In genomic region chr3:42839616-42840015, GRCh38 we compare ENCODE assay signal across 8 cellular contexts. TPM values are rescaled to one million over a fixed set of nuclear protein-coding genes. Genes with fewer than 3 reads are reported as not detected.
DNase-seq lines count a peak whose midpoint lies in the region; ATAC-seq lines count a peak whose summit lies in the region.

No MANE protein-coding gene starts in this region.

- intact Hi-C loops in posterior cingulate gyrus (cut with DNase I): loop anchor here (1.0 kb wide), 1 partner anchor 59 kb away; no protein-coding TSS in a partner anchor

- peak; percentile 99 for ATAC-seq in HG03175 (IDR thresholded peaks at IDR 0.05; ENCODE audit: unreplicated experiment)

- peaks cover 8% of the 10 kb centered on the region for H3K27me3 Mint-ChIP-seq in activated naive CD4-positive, alpha-beta T cell treated with anti-CD3 and anti-CD28 coated beads, Interleukin-2, amount 10 ng/mL, durations not matched to agents 7 days and 5 days

- H3K4me1 Mint-ChIP-seq in activated naive CD4-positive, alpha-beta T cell treated with anti-CD3 and anti-CD28 coated beads, Interleukin-2, amount 10 ng/mL, durations not matched to agents 7 days and 5 days: no peaks in the 10 kb centered on the region

- CTCF ChIA-PET in activated naive CD4-positive, alpha-beta T cell treated with anti-CD3 and anti-CD28 coated beads, Interleukin-2, amount 10 ng/mL, durations not matched to agents 7 days and 5 days (lab: Charles Lee): interaction anchor here (1.0 to 2.8 kb wide), 16 partner anchors 9 to 95 kb away, joined by 3 to 24 read pairs (median 6); partner anchors contain the start of genes ACKR2 and HIGD1A

- H3K9me3 Mint-ChIP-seq in activated naive CD4-positive, alpha-beta T cell treated with anti-CD3 and anti-CD28 coated beads, Interleukin-2, amount 10 ng/mL, durations not matched to agents 7 days and 5 days: no peaks in the 10 kb centered on the region

- peak; percentile 84 for DNase-seq in DMS114 treated with DMSO at 0.1 percent for 48 hours (lab: John Stamatoyannopoulos, UW; ENCODE audit: unreplicated experiment)
- DNase-seq in GM19240 (ENCODE audit: insufficient read length, low spot score): peak; percentile 33
- DNase-seq in NCI-H82 (lab: John Stamatoyannopoulos, UW): peak; percentile 73
- DNase-seq in activated naive CD4-positive, alpha-beta T cell treated with anti-CD3 and anti-CD28 coated beads, Interleukin-2, amount 10 ng/mL, durations not matched to agents 7 days and 5 days: peak; percentile 44
- peak; percentile 34 for DNase-seq in glomerular endothelial cell (ENCODE audit: extremely low read depth, low read depth, low spot score)
- DNase-seq in posterior cingulate gyrus: peak in 7 of 10 donors; percentile 18 to 89 (median 34)
- no peak for DNase-seq in OCI-M2 (lab: John Stamatoyannopoulos, UW; ENCODE audit: unreplicated experiment)

- H3K27ac Mint-ChIP-seq in activated naive CD4-positive, alpha-beta T cell treated with anti-CD3 and anti-CD28 coated beads, Interleukin-2, amount 10 ng/mL, durations not matched to agents 7 days and 5 days: no peak overlapping the region

- no peak overlapping the region for H3K4me3 Mint-ChIP-seq in activated naive CD4-positive, alpha-beta T cell treated with anti-CD3 and anti-CD28 coated beads, Interleukin-2, amount 10 ng/mL, durations not matched to agents 7 days and 5 days

- no peaks in the 10 kb centered on the region for H3K36me3 Mint-ChIP-seq in activated naive CD4-positive, alpha-beta T cell treated with anti-CD3 and anti-CD28 coated beads, Interleukin-2, amount 10 ng/mL, durations not matched to agents 7 days and 5 days

RNA-seq across cellular contexts. Expression of gene ACKR2, which starts 30.4 kb away (rescaled TPM):
- 0.41 TPM in 1 of 2 replicates, not detected in the other for total RNA-seq in glomerular endothelial cell

RNA-seq across cellular contexts. Expression of gene HIGD1A, which starts 35.3 kb away (rescaled TPM):
- 107 and 118 TPM in 2 replicates for total RNA-seq in glomerular endothelial cell

RNA-seq across cellular contexts. Expression of gene CYP8B1, which starts 36.1 kb away (rescaled TPM):
- not detected in 2 replicates for total RNA-seq in glomerular endothelial cell
